18 cellular contexts compared by ENCODE assay signal in genomic region chr16:89426736-89427525, GRCh38.
DNase-seq lines count a peak whose midpoint lies in the region; FAIRE-seq and TF ChIP-seq lines count a peak whose summit lies in the region.
"Had no signal": no experiment of that assay in that cellular context is flagged by ENCODE, and none has a peak within 500 bp of the region (broad histone marks: within the 10 kb centered on the region; RNA-seq: fewer than 3 reads in every experiment).

No MANE protein-coding gene starts in this region.

- H2AFZ ChIP-seq in osteoblast (ENCODE audit: low read length): no peak overlapping the region

- POLR2A ChIA-PET in CD8-positive, alpha-beta memory T cell (lab: Charles Lee): no interaction called here

- H3K36me3 Mint-ChIP-seq in CD8-positive, alpha-beta memory T cell: peaks cover 0 to 37% (median 0%) of the 10 kb centered on the region in 3 donors
- peaks cover 38% of the 10 kb centered on the region for H3K36me3 Mint-ChIP-seq in brain

- peaks cover 86% of the 10 kb centered on the region for H3K79me2 ChIP-seq in osteoblast (ENCODE audit: insufficient read depth, low read length)

- CTCF ChIA-PET in CD8-positive, alpha-beta memory T cell (lab: Charles Lee): interaction anchor here (0.9 kb wide), 1 partner anchor 8 kb away, joined by 3 read pairs; no protein-coding TSS in a partner anchor

- 80 to 84% methylated on average over 10 of the region's 10 CpGs for WGBS in lower leg skin, 2 donors

- intact Hi-C loops in lower leg skin (cut with DNase I; ENCODE audit: low total_unique reads): no loop called here

- peak overlapping the region in 7 of 8 donors; percentile 4 to 89 (median 24) for H3K27ac Mint-ChIP-seq in CD8-positive, alpha-beta memory T cell
- peak overlapping the region in 3 of 5 experiments; percentile 13 to 83 (median 21) for H3K27ac Mint-ChIP-seq in brain

- no peak for DNase-seq in CD8-positive, alpha-beta memory T cell
- DNase-seq in LHCN-M2 (ENCODE audit: low read depth) (peak; percentile 37), osteoblast (ENCODE audit: insufficient read length, low spot score, missing footprints) (no peak), NCI-H1092 (lab: John Stamatoyannopoulos, UW) (no peak), lower leg skin (ENCODE audit: low spot score in 2 of 2) (no peak), D721Med (ENCODE audit: insufficient read length, low spot score) (no peak), NCI-H748 treated with DMSO at 0.1 percent for 48 hours (lab: John Stamatoyannopoulos, UW) (no peak)
- DNase-seq: activated CD8-positive, alpha-beta memory T cell treated with anti-CD3 and anti-CD28 coated beads, Interleukin-2, amount 50 U/mL, for 48 hours; body of pancreas; Caco-2; left colon; NCI-H1694; NCI-H774; SHP77; spleen; WERI-Rb-1 had no signal

- peaks cover 73% of the 10 kb centered on the region for H4K20me1 ChIP-seq in osteoblast (ENCODE audit: insufficient read depth, low read length)

- peak overlapping the region; percentile 23 for H3K4me2 ChIP-seq in osteoblast (ENCODE audit: insufficient read depth, low read length)

- H3K27ac ChIP-seq in CD8-positive, alpha-beta memory T cell (ENCODE audit: low read depth, low read length): no peak overlapping the region
- peak overlapping the region; percentile 59 for H3K27ac ChIP-seq in osteoblast (ENCODE audit: low read depth, low read length)
- H3K27ac ChIP-seq: body of pancreas, thoracic aorta, WERI-Rb-1 had no signal

- H3K36me3 ChIP-seq in CD8-positive, alpha-beta memory T cell (ENCODE audit: insufficient read depth, low read length): no peaks in the 10 kb centered on the region
- H3K36me3 ChIP-seq in osteoblast (ENCODE audit: insufficient read depth, low read length): peaks cover 8% of the 10 kb centered on the region
- H3K36me3 ChIP-seq: thoracic aorta, WERI-Rb-1 had no signal

- H3K9me3 ChIP-seq in CD8-positive, alpha-beta memory T cell (ENCODE audit: low read length): no peaks in the 10 kb centered on the region
- H3K9me3 ChIP-seq in osteoblast (ENCODE audit: low read depth, low read length): no peaks in the 10 kb centered on the region
- H3K9me3 ChIP-seq: body of pancreas, Caco-2, spleen, thoracic aorta had no signal

- no peak for FAIRE-seq in D721Med (lab: Jason Lieb, UNC)

- H3K4me3 Mint-ChIP-seq in CD8-positive, alpha-beta memory T cell: peak overlapping the region in 2 of 7 donors; percentile 1 to 41
- H3K4me3 Mint-ChIP-seq in brain: no peak overlapping the region

- TF ChIP-seq CTCF in brain (conservative IDR thresholded peaks at IDR 0.05) (no peak), osteoblast (IDR thresholded peaks at IDR 0.05; ENCODE audit: extremely low read depth, low read depth, low read length) (no peak), lower leg skin (IDR thresholded peaks at IDR 0.05) (no peak), D721Med (IDR thresholded peaks at IDR 0.05; ENCODE audit: insufficient read depth, missing control alignments) (no peak)

- peaks cover 53 to 67% (median 56%) of the 10 kb centered on the region in 3 donors for H3K4me1 Mint-ChIP-seq in CD8-positive, alpha-beta memory T cell
- H3K4me1 Mint-ChIP-seq in brain: peaks cover 51% of the 10 kb centered on the region

- no peaks in the 10 kb centered on the region for H3K27me3 Mint-ChIP-seq in CD8-positive, alpha-beta memory T cell
- H3K27me3 Mint-ChIP-seq in brain: no peaks in the 10 kb centered on the region

- no peak overlapping the region for H3K4me3 ChIP-seq in CD8-positive, alpha-beta memory T cell (ENCODE audit: low read length)
- no peak overlapping the region for H3K4me3 ChIP-seq in osteoblast (ENCODE audit: insufficient read depth, low read length)
- no peak overlapping the region for H3K4me3 ChIP-seq in lower leg skin (ENCODE audit: low read depth, poor library complexity, severe bottlenecking)
- H3K4me3 ChIP-seq: body of pancreas, spleen, thoracic aorta had no signal

- TF ChIP-seq POLR2A in lower leg skin (IDR thresholded peaks at IDR 0.05): no peak

- H3K9me3 Mint-ChIP-seq in CD8-positive, alpha-beta memory T cell: no peaks in the 10 kb centered on the region
- H3K9me3 Mint-ChIP-seq in brain: peaks cover 0 to 4% (median 0%) of the 10 kb centered on the region in 5 experiments

- H3K4me1 ChIP-seq in CD8-positive, alpha-beta memory T cell (ENCODE audit: insufficient read depth, low read length): peaks cover 72% of the 10 kb centered on the region
- peaks cover 47% of the 10 kb centered on the region for H3K4me1 ChIP-seq in osteoblast (ENCODE audit: insufficient read depth, low read length)

- H3K27me3 ChIP-seq in CD8-positive, alpha-beta memory T cell (ENCODE audit: insufficient read depth, low read length, poor library complexity, severe bottlenecking): no peaks in the 10 kb centered on the region
- H3K27me3 ChIP-seq in osteoblast (ENCODE audit: insufficient read depth, low read length): no peaks in the 10 kb centered on the region
- H3K27me3 ChIP-seq: body of pancreas, spleen had no signal
